8 cellular contexts compared by ENCODE assay signal in the genomic region with DNA sequence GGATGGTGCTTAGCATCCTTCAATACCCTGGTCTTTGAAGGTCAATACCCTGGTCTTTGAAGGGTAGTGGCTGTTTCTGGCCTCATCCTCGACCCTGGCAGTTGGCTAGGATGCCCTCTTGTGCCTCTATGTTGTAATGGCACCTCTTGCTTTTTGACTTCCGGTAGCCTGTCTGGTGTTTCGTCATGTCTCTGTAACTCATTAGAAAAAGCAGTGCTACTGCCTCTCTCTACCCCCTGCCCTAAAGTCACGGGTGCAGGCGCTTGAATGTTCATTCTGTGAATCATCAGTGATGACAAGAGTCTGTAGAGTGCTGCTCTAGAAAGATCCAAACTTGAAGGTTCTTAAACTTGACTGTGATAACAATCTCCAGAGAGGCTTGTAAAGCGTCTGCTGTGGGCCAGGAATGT. TPM values are rescaled to one million over a fixed set of nuclear protein-coding genes. Genes with fewer than 3 reads are reported as not detected.
A peak's percentile ranks its signal among the peaks of the same experiment; 100 is the strongest.
DNase-seq lines count a peak whose midpoint lies in the region; ATAC-seq and TF ChIP-seq lines count a peak whose summit lies in the region.

No MANE protein-coding gene starts in this region.

- peak; percentile 93 for ATAC-seq in HCT116
- ATAC-seq in GM19463 (IDR thresholded peaks at IDR 0.05; ENCODE audit: unreplicated experiment) = no peak

- peak overlapping the region; percentile 29; the same call in 1 of the 2 replicates for H3K4me2 ChIP-seq in HCT116 (ENCODE audit: low read length)
- H3K4me2 ChIP-seq in mammary epithelial cell (ENCODE audit: insufficient read depth, low read depth, low read length) = no peak overlapping the region

- dilution Hi-C loops in mammary epithelial cell (cut with HindIII; ENCODE audit: low sequenced_read_pairs) = no loop called here

- POLR2A ChIA-PET in HCT116 (lab: Charles Lee) = no interaction called here

- TF ChIP-seq CTCF in HCT116 (IDR thresholded peaks at IDR 0.05 in 2 of 3, conservative IDR thresholded peaks at IDR 0.05 in 1 of 3; ENCODE audit: borderline replicate concordance in 1 of 3, insufficient read depth in 1 of 3, low read depth in 2 of 3, low read length in 2 of 3) (peak; percentile 56 to 73 (median 70); a peak in 5 of 6 replicates), Peyer's patch (IDR thresholded peaks at IDR 0.05) (peak in 4 of 6 experiments; percentile 19 to 50 (median 48)), mammary epithelial cell (conservative IDR thresholded peaks at IDR 0.05 in 1 of 2, IDR thresholded peaks at IDR 0.05 in 1 of 2; ENCODE audit: extremely low read depth in 1 of 2, insufficient read depth in 1 of 2, low read depth in 1 of 2, low read length in 2 of 2) (peak; percentile 60 to 62)

- H3K4me3 ChIP-seq in HCT116 (replicated peaks in 1 of 2; ENCODE audit: low read depth in 1 of 2, low read length in 2 of 2) (no peak overlapping the region), Peyer's patch (no peak overlapping the region), mammary epithelial cell (replicated peaks in 1 of 3; ENCODE audit: insufficient read depth in 1 of 3, low read depth in 2 of 3, low read length in 3 of 3) (no peak overlapping the region)

- no peak overlapping the region for H3K27ac ChIP-seq in HCT116 (ENCODE audit: low read depth, low read length)
- H3K27ac ChIP-seq in Peyer's patch = no peak overlapping the region
- no peak overlapping the region for H3K27ac ChIP-seq in mammary epithelial cell (ENCODE audit: insufficient read depth, low read depth, low read length)

- H3K27me3 ChIP-seq in HCT116 (ENCODE audit: insufficient read depth, low read length) (no peaks in the 10 kb centered on the region), Peyer's patch (no peaks in the 10 kb centered on the region), mammary epithelial cell (ENCODE audit: insufficient read depth, low read length) (no peaks in the 10 kb centered on the region)

- H4K20me1 ChIP-seq in HCT116 (ENCODE audit: insufficient read depth) = no peaks in the 10 kb centered on the region
- H4K20me1 ChIP-seq in mammary epithelial cell (ENCODE audit: insufficient read depth, low read length) = no peaks in the 10 kb centered on the region

- in situ Hi-C loops in mammary epithelial cell (cut with MboI; ENCODE audit: low sequenced_read_pairs in 2 of 2) = loop anchor here in 1 of 2 donors (25.0 kb wide), 1 partner anchor 239 kb away; a partner anchor contains a TSS

- WGBS in mammary epithelial cell (ENCODE audit: low coverage, missing lambda C conversion rate) = 38% methylated on average over 6 of the region's 6 CpGs

- H3K9me3 ChIP-seq in HCT116 (ENCODE audit: control insufficient read depth in 1 of 2, insufficient read depth in 1 of 2, low read depth in 1 of 2, low read length in 2 of 2) (no peaks in the 10 kb centered on the region), Peyer's patch (no peaks in the 10 kb centered on the region), mammary epithelial cell (replicated peaks; ENCODE audit: insufficient read depth, low read length) (no peaks in the 10 kb centered on the region)

- no peaks in the 10 kb centered on the region for H3K36me3 ChIP-seq in HCT116 (ENCODE audit: control insufficient read depth in 1 of 2, insufficient read depth in 2 of 2, low read length in 2 of 2)
- no peaks in the 10 kb centered on the region for H3K36me3 ChIP-seq in Peyer's patch
- no peaks in the 10 kb centered on the region for H3K36me3 ChIP-seq in mammary epithelial cell (ENCODE audit: insufficient read depth, low read length)

- TF ChIP-seq RAD21 in HCT116 (IDR thresholded peaks at IDR 0.05; ENCODE audit: low read depth) = peak; percentile 58

- H3K9me2 ChIP-seq in HCT116 (ENCODE audit: insufficient read depth) = no peaks in the 10 kb centered on the region

- CTCF ChIA-PET in HCT116 (lab: Charles Lee) (interaction anchor here (1.6 kb wide), 1 partner anchor 17 kb away, joined by 5 read pairs; no protein-coding TSS in a partner anchor), mammary epithelial cell (lab: Charles Lee; ENCODE audit: low non-redundant PET) (no interaction called here)

- BruUV-seq in HCT116 (replicated peaks; lab: Mats Ljungman, UMichigan) (no TSS peak), mammary epithelial cell (replicated peaks; lab: Mats Ljungman, UMichigan) (no TSS peak)

- H3K79me2 ChIP-seq in HCT116 (ENCODE audit: insufficient read depth, low read length) (no peaks in the 10 kb centered on the region), mammary epithelial cell (ENCODE audit: insufficient read depth, low read length) (no peaks in the 10 kb centered on the region)

- H3K4me1 ChIP-seq in HCT116 (ENCODE audit: control insufficient read depth in 1 of 2, insufficient read depth in 2 of 2, low read length in 2 of 2) (peaks cover 0 to 7% of the 10 kb centered on the region in 2 experiments; a peak in 1 of 4 replicates), Peyer's patch (no peaks in the 10 kb centered on the region), mammary epithelial cell (ENCODE audit: insufficient read depth, low read length) (no peaks in the 10 kb centered on the region)

- TF ChIP-seq POLR2A in HCT116 (IDR thresholded peaks at IDR 0.05; ENCODE audit: borderline replicate concordance, extremely low read depth, insufficient read depth, insufficient read length) (no peak), Peyer's patch (IDR thresholded peaks at IDR 0.05) (no peak)

- H3K9ac ChIP-seq in HCT116 (ENCODE audit: low read length) = no peak overlapping the region
- no peak overlapping the region for H3K9ac ChIP-seq in mammary epithelial cell (ENCODE audit: insufficient read depth, low read length)

- RAD21 ChIA-PET in HCT116 (lab: Charles Lee; ENCODE audit: low non-redundant PET in 1 of 2, low total read pairs in 2 of 2, uncharacterized antibody in 2 of 2, unreplicated experiment in 2 of 2) = no interaction called here

- peak; percentile 17 for DNase-seq in NCI-H2227 (lab: John Stamatoyannopoulos, UW; ENCODE audit: unreplicated experiment)
- no peak for DNase-seq in NCI-H2227 treated with DMSO at 0.1 percent for 48 hours (lab: John Stamatoyannopoulos, UW)
- peak; percentile 55 for DNase-seq in HCT116 (ENCODE audit: low read depth, low spot score)
- DNase-seq in Peyer's patch = no peak
- peak; percentile 30 for DNase-seq in mammary epithelial cell
- DNase-seq in myocyte (ENCODE audit: low read depth) = peak; percentile 15
- no peak for DNase-seq in middle frontal gyrus (ENCODE audit: extremely low spot score, low spot score)

- intact Hi-C loops in HCT116 (cut with micrococcal nuclease) = loop anchor here (10.0 kb wide), 2 partner anchors 131 to 241 kb away; no protein-coding TSS in a partner anchor
- intact Hi-C loops in mammary epithelial cell (cut with micrococcal nuclease) = loop anchor here (5.0 kb wide), 1 partner anchor 239 kb away; no protein-coding TSS in a partner anchor

- H2AFZ ChIP-seq in HCT116 (ENCODE audit: low read depth, low read length, poor library complexity, severe bottlenecking) = peak overlapping the region; percentile 89
- no peak overlapping the region for H2AFZ ChIP-seq in mammary epithelial cell (ENCODE audit: low read depth, low read length)

TF ChIP-seq in HCT116, 20 proteins besides CTCF, POLR2A, EP300 and RAD21:
- TF ChIP-seq EZH2 (IDR thresholded peaks at IDR 0.05) = no peak
- peak; percentile 46; the same call in 1 of the 2 replicates for TF ChIP-seq CBX3 (IDR thresholded peaks at IDR 0.05; ENCODE audit: low read depth)

RNA-seq across cellular contexts. Expression of a gene that starts 28.3 kb away (rescaled TPM):
- total RNA-seq in HCT116 (2021; ENCODE audit: unreplicated experiment) (0.84 TPM), Peyer's patch (not detected), mammary epithelial cell (not detected), myocyte (not detected in 2 replicates)
- 1.2 and 1.3 TPM in 2 replicates for polyA plus RNA-seq in HCT116 (2012)
- polyA plus RNA-seq in mammary epithelial cell = 0.08 TPM
- not detected for polyA minus RNA-seq in mammary epithelial cell
- polyA plus RNA-seq in myocyte (2012) = not detected

RNA-seq across cellular contexts. Expression of a gene that starts 57.7 kb away (rescaled TPM):
- total RNA-seq in HCT116 (2021; ENCODE audit: unreplicated experiment) = not detected
- 0.31 and 0.39 TPM in 2 replicates for polyA plus RNA-seq in HCT116 (2012)
- under 1 TPM in 1 of 4 donors, not detected in 3; 0.27 TPM for total RNA-seq in Peyer's patch
- under 1 TPM in 1 of 2 donors, not detected in 1; 0.07 TPM for total RNA-seq in mammary epithelial cell
- 0.01 TPM for polyA plus RNA-seq in mammary epithelial cell
- not detected for polyA minus RNA-seq in mammary epithelial cell
- not detected in 2 replicates for total RNA-seq in myocyte
- polyA plus RNA-seq in myocyte (2012) = not detected

Comparison
In these comparisons a context has a peak if more than half of its experiments do, and no peak if none do; other contexts are left out.
1. DNase-seq: peak in NCI-H2227 (single experiment), HCT116 (single experiment), mammary epithelial cell (single experiment) and myocyte (single experiment); none in NCI-H2227 treated with DMSO at 0.1 percent for 48 hours (single experiment), Peyer's patch (0 of 3) and middle frontal gyrus (single experiment).
2. Peak in every context shown above with its lines, with median percentiles within 50 percentile points of each other: CTCF ChIP-seq.